ENCODE assay signal across 14 cellular contexts in genomic region chr4:97866821-97867556, GRCh38.
A peak's percentile ranks its signal among the peaks of the same experiment; 100 is the strongest.
DNase-seq lines count a peak whose midpoint lies in the region; ATAC-seq and TF ChIP-seq lines count a peak whose summit lies in the region.
"Had no signal": no experiment of that assay in that cellular context is flagged by ENCODE, and none has a peak within 500 bp of the region (broad histone marks: within the 10 kb centered on the region; RNA-seq: fewer than 3 reads in every experiment).

No MANE protein-coding gene starts in this region.

- no peak for TF ChIP-seq CTCF in LNCaP clone FGC (IDR thresholded peaks at IDR 0.05; ENCODE audit: control insufficient read depth, extremely low read depth, insufficient read depth)

- DNase-seq in DMS 273 (lab: John Stamatoyannopoulos, UW; ENCODE audit: unreplicated experiment) (peak; percentile 6), DMS 273 treated with DMSO at 0.1 percent for 48 hours (lab: John Stamatoyannopoulos, UW) (no peak), LNCaP clone FGC (ENCODE audit: low read depth) (peak; percentile 38), kidney tubule cell (ENCODE audit: low spot score) (peak; percentile 52), renal cortical epithelial cell (ENCODE audit: low read depth) (peak; percentile 86), ecto neural progenitor cell (ENCODE audit: low spot score) (no peak)
- no peak for DNase-seq in activated T-cell treated with anti-CD3 and anti-CD28 coated beads, Interleukin-2, amount 50 U/mL, for 4 hours
- DNase-seq in activated naive CD4-positive, alpha-beta T cell treated with anti-CD3 and anti-CD28 coated beads, Interleukin-2, amount 10 ng/mL, durations not matched to agents 7 days and 5 days, result no peak
- DNase-seq: 8988T; CD8-positive, alpha-beta T cell; Kasumi-1; NCI-H1694 treated with DMSO at 0.1 percent for 48 hours; SHP77 had no signal

- H3K36me3 Mint-ChIP-seq in activated T-cell treated with anti-CD3 and anti-CD28 coated beads, Interleukin-2, amount 50 U/mL, for 4 hours (ENCODE audit: insufficient read depth), result no peaks in the 10 kb centered on the region
- H3K36me3 Mint-ChIP-seq in activated naive CD4-positive, alpha-beta T cell treated with anti-CD3 and anti-CD28 coated beads, Interleukin-2, amount 10 ng/mL, durations not matched to agents 7 days and 5 days, result no peaks in the 10 kb centered on the region
- H3K36me3 Mint-ChIP-seq: CD8-positive, alpha-beta T cell; IgD-negative memory B cell had no signal

- CTCF ChIA-PET in activated naive CD4-positive, alpha-beta T cell treated with anti-CD3 and anti-CD28 coated beads, Interleukin-2, amount 10 ng/mL, durations not matched to agents 7 days and 5 days (lab: Charles Lee), result interaction anchor here (0.6 kb wide), 1 partner anchor 1029 kb away, joined by 3 read pairs; no protein-coding TSS in a partner anchor

- H3K9me3 Mint-ChIP-seq in activated T-cell treated with anti-CD3 and anti-CD28 coated beads, Interleukin-2, amount 50 U/mL, for 4 hours, result peaks cover 15% of the 10 kb centered on the region
- peaks cover 12% of the 10 kb centered on the region for H3K9me3 Mint-ChIP-seq in activated naive CD4-positive, alpha-beta T cell treated with anti-CD3 and anti-CD28 coated beads, Interleukin-2, amount 10 ng/mL, durations not matched to agents 7 days and 5 days

- H3K27ac Mint-ChIP-seq in activated naive CD4-positive, alpha-beta T cell treated with anti-CD3 and anti-CD28 coated beads, Interleukin-2, amount 10 ng/mL, durations not matched to agents 7 days and 5 days, result no peak overlapping the region
- H3K27ac Mint-ChIP-seq: CD8-positive, alpha-beta T cell; IgD-negative memory B cell had no signal

- no peak overlapping the region for H3K4me3 Mint-ChIP-seq in activated T-cell treated with anti-CD3 and anti-CD28 coated beads, Interleukin-2, amount 50 U/mL, for 4 hours
- no peak overlapping the region for H3K4me3 Mint-ChIP-seq in activated naive CD4-positive, alpha-beta T cell treated with anti-CD3 and anti-CD28 coated beads, Interleukin-2, amount 10 ng/mL, durations not matched to agents 7 days and 5 days
- H3K4me3 Mint-ChIP-seq: CD8-positive, alpha-beta T cell; IgD-negative memory B cell had no signal

- no peak overlapping the region for H3K4me3 ChIP-seq in LNCaP clone FGC (ENCODE audit: low read depth, low read length)

- ATAC-seq in activated T-cell treated with anti-CD3 and anti-CD28 coated beads, Interleukin-2, amount 50 U/mL, for 4 hours, result no peak
- ATAC-seq: CD8-positive, alpha-beta T cell had no signal

- H3K27me3 Mint-ChIP-seq in activated T-cell treated with anti-CD3 and anti-CD28 coated beads, Interleukin-2, amount 50 U/mL, for 4 hours (ENCODE audit: low read depth), result no peaks in the 10 kb centered on the region
- H3K27me3 Mint-ChIP-seq in activated naive CD4-positive, alpha-beta T cell treated with anti-CD3 and anti-CD28 coated beads, Interleukin-2, amount 10 ng/mL, durations not matched to agents 7 days and 5 days, result no peaks in the 10 kb centered on the region
- H3K27me3 Mint-ChIP-seq: IgD-negative memory B cell had no signal

- no peaks in the 10 kb centered on the region for H3K4me1 Mint-ChIP-seq in activated T-cell treated with anti-CD3 and anti-CD28 coated beads, Interleukin-2, amount 50 U/mL, for 4 hours (ENCODE audit: low read depth)
- H3K4me1 Mint-ChIP-seq in activated naive CD4-positive, alpha-beta T cell treated with anti-CD3 and anti-CD28 coated beads, Interleukin-2, amount 10 ng/mL, durations not matched to agents 7 days and 5 days, result no peaks in the 10 kb centered on the region
- H3K4me1 Mint-ChIP-seq: IgD-negative memory B cell had no signal

Comparison
In these comparisons a context has a peak if more than half of its experiments do, and no peak if none do; other contexts are left out.
1. DNase-seq: peak in DMS 273 (single experiment), LNCaP clone FGC (single experiment), kidney tubule cell (single experiment) and renal cortical epithelial cell (single experiment); none in DMS 273 treated with DMSO at 0.1 percent for 48 hours (single experiment), activated T-cell treated with anti-CD3 and anti-CD28 coated beads, Interleukin-2, amount 50 U/mL, for 4 hours (single experiment), activated naive CD4-positive, alpha-beta T cell treated with anti-CD3 and anti-CD28 coated beads, Interleukin-2, amount 10 ng/mL, durations not matched to agents 7 days and 5 days (single experiment) and ecto neural progenitor cell (single experiment).